10 cellular contexts compared by ENCODE assay signal in genomic region chr9:98437458-98438034, GRCh38.
"Had no signal": no experiment of that assay in that cellular context is flagged by ENCODE, and none has a peak within 500 bp of the region (broad histone marks: within the 10 kb centered on the region; RNA-seq: fewer than 3 reads in every experiment).

No MANE protein-coding gene starts in this region.

- ATAC-seq: HepG2 had no signal

- DNase-seq: GM23248, GOT3, H9, HCEC 1CT, HFFc6, Kasumi-1, KG1 had no signal

- FAIRE-seq: H54, HepG2 had no signal

- H3K4me3 ChIP-seq: GM23248 had no signal

- H2AFZ ChIP-seq: GM23248 had no signal

- H3K9ac ChIP-seq: GM23248 had no signal

- H3K27ac ChIP-seq: GM23248, HL-60 had no signal
